In the genomic region with DNA sequence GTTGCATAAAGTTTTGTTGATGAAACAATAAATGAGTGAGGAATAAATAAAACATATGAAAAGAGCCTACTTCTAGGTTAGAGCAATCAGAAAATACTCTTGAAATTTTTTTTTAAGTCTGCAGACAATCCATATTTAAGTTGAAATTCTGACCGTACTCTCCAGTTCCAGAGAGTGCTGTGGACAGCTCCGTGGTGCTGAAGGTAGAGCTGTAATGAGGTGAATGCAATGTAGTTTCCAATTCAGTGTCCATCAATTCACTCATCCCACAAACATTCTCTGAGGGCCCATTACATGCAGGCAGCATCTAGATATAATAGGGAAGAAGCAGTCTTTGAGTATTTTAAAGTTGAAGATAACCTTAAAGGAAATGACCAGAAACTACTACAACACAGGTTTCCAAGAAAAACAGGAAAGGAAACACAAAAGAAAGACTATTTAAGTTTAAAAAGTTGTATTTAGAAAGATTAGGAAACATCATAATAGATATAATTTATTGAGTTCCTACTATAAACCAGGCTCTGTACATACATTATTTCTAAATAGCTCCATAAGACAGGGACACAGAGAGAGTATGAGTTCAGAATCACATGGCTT, we compare ENCODE assay signal across 11 cellular contexts. TPM values are rescaled to one million over a fixed set of nuclear protein-coding genes. Genes with fewer than 3 reads are reported as not detected.
DNase-seq lines count a peak whose midpoint lies in the region; ATAC-seq and FAIRE-seq lines count a peak whose summit lies in the region.
"Had no signal": no experiment of that assay in that cellular context is flagged by ENCODE, and none has a peak within 500 bp of the region (broad histone marks: within the 10 kb centered on the region; RNA-seq: fewer than 3 reads in every experiment).

No MANE protein-coding gene starts in this region.

- no peaks in the 10 kb centered on the region for H3K4me1 Mint-ChIP-seq in activated CD4-positive, alpha-beta memory T cell treated with anti-CD3 and anti-CD28 coated beads, Interleukin-2, amount 10 ng/mL, durations not matched to agents 7 days and 5 days
- no peaks in the 10 kb centered on the region for H3K4me1 Mint-ChIP-seq in stimulated activated naive B cell treated with anti-CD40 and anti-IgM and Interleukin-4, amounts not matched to agents 10 μg/mL and 1 μg/mL and 100 μg/mL, for 72 hours
- H3K4me1 Mint-ChIP-seq: IgD-negative memory B cell had no signal

- H3K4me3 Mint-ChIP-seq in activated CD4-positive, alpha-beta memory T cell treated with anti-CD3 and anti-CD28 coated beads, Interleukin-2, amount 10 ng/mL, durations not matched to agents 7 days and 5 days: no peak overlapping the region
- no peak overlapping the region for H3K4me3 Mint-ChIP-seq in stimulated activated naive B cell treated with anti-CD40 and anti-IgM and Interleukin-4, amounts not matched to agents 10 μg/mL and 1 μg/mL and 100 μg/mL, for 72 hours
- H3K4me3 Mint-ChIP-seq: CD8-positive, alpha-beta T cell; IgD-negative memory B cell had no signal

- no peaks in the 10 kb centered on the region for H3K36me3 Mint-ChIP-seq in activated CD4-positive, alpha-beta memory T cell treated with anti-CD3 and anti-CD28 coated beads, Interleukin-2, amount 10 ng/mL, durations not matched to agents 7 days and 5 days (ENCODE audit: low read depth)
- no peaks in the 10 kb centered on the region for H3K36me3 Mint-ChIP-seq in stimulated activated naive B cell treated with anti-CD40 and anti-IgM and Interleukin-4, amounts not matched to agents 10 μg/mL and 1 μg/mL and 100 μg/mL, for 72 hours
- H3K36me3 Mint-ChIP-seq: CD8-positive, alpha-beta T cell; IgD-negative memory B cell had no signal

- H3K9me3 Mint-ChIP-seq in activated CD4-positive, alpha-beta memory T cell treated with anti-CD3 and anti-CD28 coated beads, Interleukin-2, amount 10 ng/mL, durations not matched to agents 7 days and 5 days: no peaks in the 10 kb centered on the region
- H3K9me3 Mint-ChIP-seq in stimulated activated naive B cell treated with anti-CD40 and anti-IgM and Interleukin-4, amounts not matched to agents 10 μg/mL and 1 μg/mL and 100 μg/mL, for 72 hours: no peaks in the 10 kb centered on the region

- CTCF ChIA-PET in activated CD4-positive, alpha-beta memory T cell treated with anti-CD3 and anti-CD28 coated beads, Interleukin-2, amount 10 ng/mL, durations not matched to agents 7 days and 5 days (lab: Charles Lee): no interaction called here

- peak; percentile 29 for DNase-seq in AG08396 (ENCODE audit: low spot score)
- peak; percentile 17 for DNase-seq in HTR-8/SVneo (ENCODE audit: insufficient read length, low spot score)
- peak; percentile 21 for DNase-seq in activated CD4-positive, alpha-beta memory T cell treated with anti-CD3 and anti-CD28 coated beads, Interleukin-2, amount 10 ng/mL, durations not matched to agents 7 days and 5 days
- DNase-seq in foreskin melanocyte: peak; percentile 8
- no peak for DNase-seq in germinal center (ENCODE audit: low spot score)
- DNase-seq in stimulated activated naive B cell treated with anti-CD40 and anti-IgM and Interleukin-4, amounts not matched to agents 10 μg/mL and 1 μg/mL and 100 μg/mL, for 72 hours: no peak
- DNase-seq in G401 (ENCODE audit: low spot score): no peak
- DNase-seq: CD8-positive, alpha-beta T cell; NCI-H446 had no signal

- no peak for FAIRE-seq in HTR-8/SVneo (lab: Jason Lieb, UNC)

- no peak overlapping the region for H3K27ac Mint-ChIP-seq in activated CD4-positive, alpha-beta memory T cell treated with anti-CD3 and anti-CD28 coated beads, Interleukin-2, amount 10 ng/mL, durations not matched to agents 7 days and 5 days
- H3K27ac Mint-ChIP-seq in stimulated activated naive B cell treated with anti-CD40 and anti-IgM and Interleukin-4, amounts not matched to agents 10 μg/mL and 1 μg/mL and 100 μg/mL, for 72 hours: no peak overlapping the region
- H3K27ac Mint-ChIP-seq: CD8-positive, alpha-beta T cell had no signal

- peaks cover 4% of the 10 kb centered on the region for H3K27me3 Mint-ChIP-seq in activated CD4-positive, alpha-beta memory T cell treated with anti-CD3 and anti-CD28 coated beads, Interleukin-2, amount 10 ng/mL, durations not matched to agents 7 days and 5 days
- H3K27me3 Mint-ChIP-seq in stimulated activated naive B cell treated with anti-CD40 and anti-IgM and Interleukin-4, amounts not matched to agents 10 μg/mL and 1 μg/mL and 100 μg/mL, for 72 hours: peaks cover 27 to 31% of the 10 kb centered on the region in 2 donors

- ATAC-seq in GM19035 (IDR thresholded peaks at IDR 0.05; ENCODE audit: unreplicated experiment): no peak
- ATAC-seq in stimulated activated naive B cell treated with anti-CD40 and anti-IgM and Interleukin-4, amounts not matched to agents 10 μg/mL and 1 μg/mL and 100 μg/mL, for 72 hours (replicated peaks): no peak
- ATAC-seq: CD8-positive, alpha-beta T cell had no signal

- in situ Hi-C loops in G401 (cut with HindIII; ENCODE audit: low sequenced_read_pairs): no loop called here

- POLR2A ChIA-PET in activated CD4-positive, alpha-beta memory T cell treated with anti-CD3 and anti-CD28 coated beads, Interleukin-2, amount 10 ng/mL, durations not matched to agents 7 days and 5 days (lab: Charles Lee): no interaction called here

RNA-seq across cellular contexts. Expression of a gene that starts 44.0 kb away (rescaled TPM):
- not detected for total RNA-seq in activated CD4-positive, alpha-beta memory T cell treated with anti-CD3 and anti-CD28 coated beads, Interleukin-2, amount 10 ng/mL, durations not matched to agents 7 days and 5 days
- 0.10 TPM in 1 of 2 replicates, not detected in the other for total RNA-seq in G401 (2014; rRNA removed; shearing (Covaris generic))
- total RNA-seq: CD8-positive, alpha-beta T cell had no signal

Comparison
In these comparisons a context has a peak if more than half of its experiments do, and no peak if none do; other contexts are left out.
1. DNase-seq: peak in AG08396 (single experiment), HTR-8/SVneo (single experiment), activated CD4-positive, alpha-beta memory T cell treated with anti-CD3 and anti-CD28 coated beads, Interleukin-2, amount 10 ng/mL, durations not matched to agents 7 days and 5 days (single experiment) and foreskin melanocyte (single experiment); none in germinal center (single experiment), stimulated activated naive B cell treated with anti-CD40 and anti-IgM and Interleukin-4, amounts not matched to agents 10 μg/mL and 1 μg/mL and 100 μg/mL, for 72 hours (single experiment) and G401 (single experiment).